Comparison of ENCODE assay signal across 1 cellular context in the genomic region with DNA sequence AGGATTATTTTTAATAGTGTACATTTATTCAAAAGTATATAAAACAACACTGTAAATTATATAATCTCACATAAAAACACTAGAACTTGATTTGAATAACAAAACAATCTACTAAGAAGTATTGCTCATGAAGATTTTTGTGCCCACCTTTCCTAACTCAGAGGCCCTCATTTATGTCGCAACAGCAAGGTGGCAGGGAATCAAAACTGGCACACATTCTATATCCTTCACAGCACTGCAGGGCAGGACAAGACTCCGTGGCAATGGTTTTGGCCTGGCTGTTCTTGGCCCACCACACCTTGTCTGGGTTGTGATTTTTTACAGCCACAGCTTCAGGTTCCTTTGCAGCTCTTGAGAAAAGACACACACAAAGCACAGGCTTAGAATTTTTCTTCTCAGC.
TF ChIP-seq lines count a peak whose summit lies in the region.

No MANE protein-coding gene starts in this region.

TF ChIP-seq in H1, 55 proteins besides CTCF, POLR2A, EP300 and RAD21:
- TF ChIP-seq SP2 (IDR thresholded peaks at IDR 0.05; ENCODE audit: low read length): no peak
- peak; percentile 32; the same call in 1 of the 2 replicates for TF ChIP-seq CEBPB (IDR thresholded peaks at IDR 0.05; ENCODE audit: low read depth, low read length)
- no peak for TF ChIP-seq CHD1 (IDR thresholded peaks at IDR 0.05; ENCODE audit: low read depth, low read length)
- no peak for TF ChIP-seq JUN (IDR thresholded peaks at IDR 0.05; ENCODE audit: low read depth, low read length)
TF ChIP-seq in H1: peak in this region for 1.
